ENCODE assay signal across 24 cellular contexts in the genomic region with DNA sequence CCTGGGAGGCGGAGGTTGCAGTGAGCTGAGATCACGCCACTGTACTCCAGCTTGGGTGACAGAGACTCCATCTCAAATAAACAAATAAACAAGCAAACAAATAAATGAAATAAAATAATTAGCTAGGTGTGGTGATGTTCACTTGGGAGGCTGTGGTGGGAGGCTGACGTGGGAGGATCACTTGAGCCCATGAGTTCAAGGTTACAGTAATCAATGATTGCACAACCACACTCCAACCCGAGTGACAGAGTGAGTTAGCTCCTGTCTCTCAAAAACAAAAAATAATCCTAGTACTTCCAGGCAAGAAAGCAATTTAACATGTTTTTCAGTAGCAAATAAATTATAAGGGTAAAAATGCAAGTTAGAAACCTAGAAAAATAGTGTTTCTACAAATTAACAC. TPM values are rescaled to one million over a fixed set of nuclear protein-coding genes. Genes with fewer than 3 reads are reported as not detected.
DNase-seq lines count a peak whose midpoint lies in the region; ATAC-seq and TF ChIP-seq lines count a peak whose summit lies in the region.
"Had no signal": no experiment of that assay in that cellular context is flagged by ENCODE, and none has a peak within 500 bp of the region (broad histone marks: within the 10 kb centered on the region; RNA-seq: fewer than 3 reads in every experiment).

No MANE protein-coding gene starts in this region.

- H3K4me3 Mint-ChIP-seq in stimulated activated effector memory CD8-positive, alpha-beta T cell treated with anti-CD3 and anti-CD28 coated beads, Interleukin-12 subunit alpha, Interleukin-12 subunit beta, amount 100 ng/mL, for 72 hours = no peak overlapping the region
- H3K4me3 Mint-ChIP-seq: CD14-positive monocyte; CD4-positive, alpha-beta T cell; CD8-positive, alpha-beta memory T cell; GM23338; HFFc6 had no signal

- no peak overlapping the region for H4K91ac ChIP-seq in IMR-90 (ENCODE audit: insufficient read depth, low read depth, low read length)

- dilution Hi-C loops in IMR-90 (cut with HindIII; ENCODE audit: low sequenced_read_pairs, unreplicated experiment) = no loop called here

- DNase-seq in IMR-90 (no peak), NB4 (ENCODE audit: low read depth) (peak; percentile 48), left lobe of liver (ENCODE audit: low spot score) (no peak), H7 (no peak), Right ventricle myocardium superior (no peak)
- DNase-seq in stimulated activated effector memory CD8-positive, alpha-beta T cell treated with anti-CD3 and anti-CD28 coated beads, Interleukin-12 subunit alpha, Interleukin-12 subunit beta, amount 100 ng/mL, for 72 hours (ENCODE audit: low spot score in 2 of 2) = no peak
- DNase-seq: 8988T; ACHN; AML-193; BE2C; CD4-positive, alpha-beta T cell; CD8-positive, alpha-beta memory T cell; DMS 273 treated with DMSO at 0.1 percent for 48 hours; DMS79; EL; GDM1; HFFc6 had no signal

- H2BK20ac ChIP-seq in IMR-90 (ENCODE audit: low read depth, low read length) = no peak overlapping the region

- no peak for ATAC-seq in IMR-90 (ENCODE audit: low read depth)
- peak; percentile 37 for ATAC-seq in left lobe of liver
- no peak for ATAC-seq in stimulated activated effector memory CD8-positive, alpha-beta T cell treated with anti-CD3 and anti-CD28 coated beads, Interleukin-12 subunit alpha, Interleukin-12 subunit beta, amount 100 ng/mL, for 72 hours
- no peak for ATAC-seq in HG02981 (IDR thresholded peaks at IDR 0.05; ENCODE audit: unreplicated experiment)
- ATAC-seq in Right ventricle myocardium superior (ENCODE audit: poor library complexity) = no peak
- ATAC-seq: A549, GM12878, GM23338 had no signal

- H3K4ac ChIP-seq in IMR-90 (ENCODE audit: low read depth, low read length) = no peak overlapping the region

- no CpG with 5 or more reads among the region's 4 CpGs for WGBS in IMR-90 (ENCODE audit: extremely low coverage in 2 of 2, insufficient read length in 1 of 2), 2 experiments

- peak overlapping the region; percentile 32 for H3K27ac Mint-ChIP-seq in stimulated activated effector memory CD8-positive, alpha-beta T cell treated with anti-CD3 and anti-CD28 coated beads, Interleukin-12 subunit alpha, Interleukin-12 subunit beta, amount 100 ng/mL, for 72 hours
- H3K27ac Mint-ChIP-seq: CD4-positive, alpha-beta T cell; CD8-positive, alpha-beta memory T cell; GM23338 had no signal

- CTCF ChIA-PET in IMR-90 (lab: Yijun Ruan, JAX) = interaction anchor here (1.5 kb wide), 1 partner anchor 168 kb away, joined by 3 read pairs; no protein-coding TSS in a partner anchor

- no peak overlapping the region for H3K56ac ChIP-seq in IMR-90 (ENCODE audit: extremely low read depth, insufficient read depth, low read length)

- no peak for TF ChIP-seq RAD21 in IMR-90 (IDR thresholded peaks at IDR 0.05; ENCODE audit: low read length)

- H4K5ac ChIP-seq in IMR-90 (ENCODE audit: low read depth, low read length) = no peak overlapping the region

- intact Hi-C loops in IMR-90 (cut with micrococcal nuclease) = no loop called here
- intact Hi-C loops in Right ventricle myocardium superior (cut with DNase I) = no loop called here

- H3K4me1 ChIP-seq in IMR-90 (ENCODE audit: control insufficient read depth, insufficient read depth, low read length) = peaks cover 4% of the 10 kb centered on the region; the same call in 1 of the 2 replicates
- H3K4me1 ChIP-seq: A549, BE2C, HAP-1 had no signal

- POLR2A ChIA-PET in IMR-90 (lab: Charles Lee; ENCODE audit: unreplicated experiment) = no interaction called here

- no peak overlapping the region for H2AK5ac ChIP-seq in IMR-90 (ENCODE audit: low read depth, low read length)

- no peak overlapping the region for H3K4me3 ChIP-seq in IMR-90 (ENCODE audit: insufficient read depth, low read depth, low read length)
- H3K4me3 ChIP-seq in NB4 (ENCODE audit: low read depth, low read length) = no peak overlapping the region
- H3K4me3 ChIP-seq in H7 (ENCODE audit: insufficient read depth, low read depth, low read length) = no peak overlapping the region
- H3K4me3 ChIP-seq: A549; BLaER1 treated with 17β-estradiol and CSF1 and Interleukin-3, amounts not matched to agents 10 nM and 100 nM; GM12878; GM23338; HAP-1 had no signal

- no peak overlapping the region for H2BK15ac ChIP-seq in IMR-90 (ENCODE audit: low read depth, low read length)

- no peak overlapping the region for H2BK120ac ChIP-seq in IMR-90 (ENCODE audit: low read depth, low read length)

- peaks cover 5% of the 10 kb centered on the region for H3K4me1 Mint-ChIP-seq in stimulated activated effector memory CD8-positive, alpha-beta T cell treated with anti-CD3 and anti-CD28 coated beads, Interleukin-12 subunit alpha, Interleukin-12 subunit beta, amount 100 ng/mL, for 72 hours
- H3K4me1 Mint-ChIP-seq: CD8-positive, alpha-beta memory T cell; GM23338 had no signal

- no peaks in the 10 kb centered on the region for H3K9me3 ChIP-seq in IMR-90 (ENCODE audit: control insufficient read depth, insufficient read depth, low read length)
- H3K9me3 ChIP-seq: A549; BE2C; BLaER1 treated with 17β-estradiol and CSF1 and Interleukin-3, amounts not matched to agents 10 nM and 100 nM; HAP-1 had no signal

- no peak overlapping the region for H3K23ac ChIP-seq in IMR-90 (ENCODE audit: low read depth, low read length)

- no peaks in the 10 kb centered on the region for H3K9me1 ChIP-seq in IMR-90 (ENCODE audit: insufficient read depth, low read length)

- H3K79me1 ChIP-seq in IMR-90 (ENCODE audit: low read depth in 1 of 2, low read length in 2 of 2) = peaks cover 14 to 15% of the 10 kb centered on the region in 2 experiments; a peak in 3 of 4 replicates

- no peak overlapping the region for H2AK9ac ChIP-seq in IMR-90 (replicated peaks; ENCODE audit: low read depth, low read length, poor library complexity)

- H4K8ac ChIP-seq in IMR-90 (ENCODE audit: low read depth in 2 of 2, low read length in 2 of 2) = no peak overlapping the region

- no peak overlapping the region for H2AFZ ChIP-seq in IMR-90 (replicated peaks; ENCODE audit: low read length, poor library complexity)
- H2AFZ ChIP-seq: GM23338 had no signal

- H3K18ac ChIP-seq in IMR-90 (ENCODE audit: low read depth, low read length) = no peak overlapping the region

- H3K36me3 Mint-ChIP-seq in stimulated activated effector memory CD8-positive, alpha-beta T cell treated with anti-CD3 and anti-CD28 coated beads, Interleukin-12 subunit alpha, Interleukin-12 subunit beta, amount 100 ng/mL, for 72 hours = peaks cover 77% of the 10 kb centered on the region

- H3K36me3 ChIP-seq in IMR-90 (ENCODE audit: control insufficient read depth, insufficient read depth, low read length) (peaks cover 23% of the 10 kb centered on the region), H7 (replicated peaks; ENCODE audit: control insufficient read depth, insufficient read depth, low read length) (peaks cover 2% of the 10 kb centered on the region)

- H3K9ac ChIP-seq in IMR-90 (ENCODE audit: low read depth, low read length) = no peak overlapping the region
- H3K9ac ChIP-seq: BLaER1 treated with 17β-estradiol and CSF1 and Interleukin-3, amounts not matched to agents 10 nM and 100 nM had no signal

- TF ChIP-seq POLR2A in IMR-90 (IDR thresholded peaks at IDR 0.05; ENCODE audit: low read depth, low read length) (no peak), NB4 (IDR thresholded peaks at IDR 0.05; ENCODE audit: extremely low read depth, insufficient read length) (no peak)

- H3K4me2 ChIP-seq in IMR-90 (ENCODE audit: low read depth, low read length) = no peak overlapping the region
- H3K4me2 ChIP-seq: A549, GM23338 had no signal

- no peak overlapping the region for H2BK5ac ChIP-seq in IMR-90 (ENCODE audit: low read depth, low read length, poor library complexity, severe bottlenecking)

- no TSS peak for BruUV-seq in IMR-90 (replicated peaks; lab: Mats Ljungman, UMichigan)

- H3K27me3 ChIP-seq in IMR-90 (ENCODE audit: control insufficient read depth, insufficient read depth, low read length) (no peaks in the 10 kb centered on the region), H7 (ENCODE audit: control insufficient read depth, insufficient read depth, low read length) (no peaks in the 10 kb centered on the region)
- H3K27me3 ChIP-seq: BE2C; BLaER1 treated with 17β-estradiol and CSF1 and Interleukin-3, amounts not matched to agents 10 nM and 100 nM had no signal

- no peaks in the 10 kb centered on the region for H4K20me1 ChIP-seq in IMR-90 (ENCODE audit: insufficient read depth, low read length)

- in situ Hi-C loops in IMR-90 (cut with MboI; ENCODE audit: low sequenced_read_pairs) = no loop called here

- no peak overlapping the region for H3K14ac ChIP-seq in IMR-90 (replicated peaks; ENCODE audit: low read depth, low read length)

- no peak for TF ChIP-seq CTCF in IMR-90 (conservative IDR thresholded peaks at IDR 0.05; ENCODE audit: low read depth, low read length)
- no peak for TF ChIP-seq CTCF in NB4 (IDR thresholded peaks at IDR 0.05; ENCODE audit: low read depth, low read length)

- no peak overlapping the region for H3K27ac ChIP-seq in IMR-90 (ENCODE audit: insufficient read depth, low read length)
- H3K27ac ChIP-seq: A549; BLaER1 treated with 17β-estradiol and CSF1 and Interleukin-3, amounts not matched to agents 10 nM and 100 nM had no signal

- H3K9me3 Mint-ChIP-seq in stimulated activated effector memory CD8-positive, alpha-beta T cell treated with anti-CD3 and anti-CD28 coated beads, Interleukin-12 subunit alpha, Interleukin-12 subunit beta, amount 100 ng/mL, for 72 hours = no peaks in the 10 kb centered on the region
- H3K9me3 Mint-ChIP-seq: CD14-positive monocyte; CD4-positive, alpha-beta T cell; CD8-positive, alpha-beta memory T cell; GM23338; HFFc6 had no signal

TF ChIP-seq in IMR-90, 13 proteins besides CTCF, POLR2A, EP300 and RAD21:
- TF ChIP-seq CHD1 (IDR thresholded peaks at IDR 0.05; ENCODE audit: low read depth, low read length) (no peak), CEBPB (IDR thresholded peaks at IDR 0.05; ENCODE audit: low read depth, low read length) (peak; percentile 57), RFX5 (IDR thresholded peaks at IDR 0.05; ENCODE audit: low read depth, low read length) (no peak), SMC3 (IDR thresholded peaks at IDR 0.05; ENCODE audit: low read depth, low read length) (no peak)

RNA-seq across cellular contexts. Expression of a gene that starts 26.4 kb away (rescaled TPM):
- total RNA-seq in IMR-90 (2012; rRNA removed) (15.6 and 32.5 TPM in 2 replicates), left lobe of liver (27.7 TPM), Right ventricle myocardium superior (25.1 TPM)
- polyA plus RNA-seq in IMR-90 (2012; rRNA removed) = 36.2 and 38.7 TPM in 2 replicates
- 5.4 and 8.9 TPM in 2 replicates for polyA plus RNA-seq in IMR-90 (2012; cell fraction: cytosol; rRNA removed)
- 1.8 and 16.7 TPM in 2 replicates for polyA plus RNA-seq in IMR-90 (2012; cell fraction: nucleus; rRNA removed; ENCODE audit: low replicate concordance)
- total RNA-seq in H7 (2014; rRNA removed; shearing (Covaris generic)) = 36.0 and 55.2 TPM in 2 replicates

RNA-seq across cellular contexts. Expression of a gene that starts 57.5 kb away (rescaled TPM):
- 10.9 and 16.7 TPM in 2 replicates for total RNA-seq in IMR-90 (2012; rRNA removed)
- polyA plus RNA-seq in IMR-90 (2012; rRNA removed) = 6.1 and 7.3 TPM in 2 replicates
- polyA plus RNA-seq in IMR-90 (2012; cell fraction: cytosol; rRNA removed) = 3.5 and 4.3 TPM in 2 replicates
- 5.3 and 10.1 TPM in 2 replicates for polyA plus RNA-seq in IMR-90 (2012; cell fraction: nucleus; rRNA removed; ENCODE audit: low replicate concordance)
- 10.5 TPM for total RNA-seq in left lobe of liver
- 43.7 and 55.9 TPM in 2 replicates for total RNA-seq in H7 (2014; rRNA removed; shearing (Covaris generic))
- total RNA-seq in Right ventricle myocardium superior = 9.5 TPM
